Comparison of ENCODE assay signal across 1 cellular context in genomic region chr7:101911800-101912705, GRCh38.
TF ChIP-seq lines count a peak whose summit lies in the region.

No MANE protein-coding gene starts in this region.

TF ChIP-seq in K562, 482 proteins besides CTCF, POLR2A, EP300 and RAD21 (continued from another document and continues in another):
- TF ChIP-seq ZNF592 (IDR thresholded peaks at IDR 0.05) (peak; percentile 27; the same call in 1 of the 2 replicates), RNF2 (IDR thresholded peaks at IDR 0.05) (peak; percentile 40; the same call in 1 of the 2 replicates), TEAD4 (IDR thresholded peaks at IDR 0.05; ENCODE audit: low read length) (peak; percentile 63), TEAD4 (CRISPR knock-in tag; IDR thresholded peaks at IDR 0.05; ENCODE audit: borderline replicate concordance) (no peak), HDAC6 (IDR thresholded peaks at IDR 0.05; ENCODE audit: low read depth, low read length) (no peak), ID3 (CRISPR knock-in tag; IDR thresholded peaks at IDR 0.05) (no peak), ID3 (tag; IDR thresholded peaks at IDR 0.05) (no peak), L3MBTL2 (IDR thresholded peaks at IDR 0.05) (peak; percentile 39; the same call in 1 of the 2 replicates), U2AF1 (optimal IDR thresholded peaks at IDR 0.05; ENCODE audit: low read depth, low read length) (no peak), CREB3 (tag; conservative IDR thresholded peaks at IDR 0.05; ENCODE audit: low read depth) (peak; percentile 74; the same call in 1 of the 2 replicates), SOX6 (IDR thresholded peaks at IDR 0.05) (peak; percentile 64), ATF3 (IDR thresholded peaks at IDR 0.05) (peak; percentile 95), ATF3 (CRISPR knock-in tag; conservative IDR thresholded peaks at IDR 0.05) (no peak), MLLT1 (IDR thresholded peaks at IDR 0.05) (0 out of 4 replicates have a peak, but pooled peaks of 1 of the 2 experiments have one; percentile 19), VEZF1 (CRISPR knock-in tag; IDR thresholded peaks at IDR 0.05) (peak; percentile 91), CBFA2T3 (IDR thresholded peaks at IDR 0.05) (peak; percentile 54), PKNOX1 (IDR thresholded peaks at IDR 0.05) (0 out of 2 replicates have a peak, but pooled peaks have one; percentile 15), RBBP5 (IDR thresholded peaks at IDR 0.05; ENCODE audit: borderline replicate concordance, insufficient read depth, low read length, poor library complexity, severe bottlenecking) (no peak), MEIS2 (IDR thresholded peaks at IDR 0.05; ENCODE audit: partially characterized antibody) (peak; percentile 44), TEAD1 (CRISPR knock-in tag; IDR thresholded peaks at IDR 0.05) (peak in 1 of 2 experiments; percentile 43; a peak in 2 of 4 replicates), NFRKB (IDR thresholded peaks at IDR 0.05; ENCODE audit: low read depth) (no peak), NR2C2 (CRISPR knock-in tag; IDR thresholded peaks at IDR 0.05) (no peak), NR2C2 (tag; IDR thresholded peaks at IDR 0.05) (peak; percentile 27; the same call in 1 of the 2 replicates), MTA3 (IDR thresholded peaks at IDR 0.05; ENCODE audit: borderline replicate concordance) (peak; percentile 16; the same call in 1 of the 2 replicates), MITF (IDR thresholded peaks at IDR 0.05) (0 out of 2 replicates have a peak, but pooled peaks have one; percentile 38), CUX1 (CRISPR knock-in tag; IDR thresholded peaks at IDR 0.05) (no peak)
